8 cellular contexts compared by ENCODE assay signal in the genomic region with DNA sequence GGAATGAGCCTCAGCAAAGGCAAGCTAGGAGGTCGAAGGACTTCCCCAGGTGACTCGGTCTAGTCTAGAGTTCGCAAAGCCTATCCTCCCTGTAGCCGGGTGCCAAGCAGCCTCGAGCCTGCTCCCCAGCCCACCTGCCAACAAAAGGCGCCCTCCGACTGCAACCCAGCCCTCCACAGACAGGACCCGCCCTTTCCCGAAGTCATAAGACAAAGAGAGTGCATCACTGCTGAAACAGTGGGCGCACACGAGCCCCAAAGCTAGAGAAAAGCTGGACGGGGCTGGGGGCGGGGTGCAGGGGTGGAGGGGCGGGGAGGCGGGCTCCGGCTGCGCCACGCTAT. TPM values are rescaled to one million over a fixed set of nuclear protein-coding genes. Genes with fewer than 3 reads are reported as not detected.
A peak's percentile ranks its signal among the peaks of the same experiment; 100 is the strongest.
DNase-seq lines count a peak whose midpoint lies in the region; ATAC-seq and TF ChIP-seq lines count a peak whose summit lies in the region.
"Had no signal": no experiment of that assay in that cellular context is flagged by ENCODE, and none has a peak within 500 bp of the region (broad histone marks: within the 10 kb centered on the region; RNA-seq: fewer than 3 reads in every experiment).

No MANE protein-coding gene starts in this region.

- H3K4me1 ChIP-seq in esophagus muscularis mucosa (peaks cover 14 to 59% (median 47%) of the 10 kb centered on the region in 4 donors), mucosa of descending colon (ENCODE audit: low read depth) (no peaks in the 10 kb centered on the region), thoracic aorta (ENCODE audit: control insufficient read depth in 1 of 2, low read depth in 2 of 2) (peaks cover 15 to 34% of the 10 kb centered on the region in 2 donors)

- TF ChIP-seq CTCF in esophagus muscularis mucosa (IDR thresholded peaks at IDR 0.05) (no peak), mucosa of descending colon (IDR thresholded peaks at IDR 0.05) (no peak), thoracic aorta (IDR thresholded peaks at IDR 0.05) (no peak)

- peak overlapping the region; percentile 69 to 85 (median 72) for H3K4me3 ChIP-seq in esophagus muscularis mucosa
- no peak overlapping the region for H3K4me3 ChIP-seq in mucosa of descending colon
- H3K4me3 ChIP-seq in thoracic aorta = peak overlapping the region; percentile 74

- H3K27ac ChIP-seq in esophagus muscularis mucosa (replicated peaks in 1 of 4) = peak overlapping the region; percentile 91 to 97 (median 95)
- H3K27ac ChIP-seq in thoracic aorta = peak overlapping the region; percentile 93 to 97

- TF ChIP-seq EP300 in esophagus muscularis mucosa (IDR thresholded peaks at IDR 0.05) = no peak

- no peaks in the 10 kb centered on the region for H3K9me3 ChIP-seq in esophagus muscularis mucosa
- no peaks in the 10 kb centered on the region for H3K9me3 ChIP-seq in mucosa of descending colon
- H3K9me3 ChIP-seq in thoracic aorta = no peaks in the 10 kb centered on the region

- H3K27me3 ChIP-seq in esophagus muscularis mucosa (no peaks in the 10 kb centered on the region), thoracic aorta (replicated peaks; ENCODE audit: insufficient read depth) (no peaks in the 10 kb centered on the region)

- 34% methylated on average over 16 of the region's 18 CpGs for WGBS in esophagus muscularis mucosa

- no peak for TF ChIP-seq POLR2A in esophagus muscularis mucosa (IDR thresholded peaks at IDR 0.05; ENCODE audit: low read depth)

- peak; percentile 85 for DNase-seq in NCI-H2227 (lab: John Stamatoyannopoulos, UW; ENCODE audit: unreplicated experiment)
- no peak for DNase-seq in esophagus muscularis mucosa (ENCODE audit: extremely low spot score)
- peak in 2 of 3 donors; percentile 6 to 49 for DNase-seq in mucosa of descending colon
- no peak for DNase-seq in thoracic aorta (ENCODE audit: low spot score)
- DNase-seq in NOMO-1 treated with dmso at 0.1 percent for 144 hours (lab: John Stamatoyannopoulos, UW; ENCODE audit: unreplicated experiment) = no peak
- DNase-seq in hypothalamus (lab: John Stamatoyannopoulos, UW) = no peak

- intact Hi-C loops in esophagus muscularis mucosa (cut with DNase I) (loop anchor here (2.0 kb wide), 1 partner anchor 19 kb away; no protein-coding TSS in a partner anchor), mucosa of descending colon (cut with DNase I, micrococcal nuclease) (loop anchor here (2.0 to 10.0 kb wide), 2 partner anchors 97 to 99 kb away; no protein-coding TSS in a partner anchor)

- ATAC-seq in mucosa of descending colon (peak; percentile 15), thoracic aorta (ENCODE audit: insufficient number of reproducible peaks, low FRiP score, low read depth) (no peak), GM21447 (IDR thresholded peaks at IDR 0.05; ENCODE audit: unreplicated experiment) (no peak)

- H3K36me3 ChIP-seq in esophagus muscularis mucosa (peaks cover 0 to 6% (median 1%) of the 10 kb centered on the region in 4 donors), mucosa of descending colon (ENCODE audit: low read depth) (no peaks in the 10 kb centered on the region), thoracic aorta (peaks cover 3% of the 10 kb centered on the region)

RNA-seq across cellular contexts. Expression of a gene that starts 0.7 kb away (rescaled TPM):
- total RNA-seq in esophagus muscularis mucosa = 100 to 1,000 TPM; 227 to 697 (median 347) TPM
- total RNA-seq in mucosa of descending colon = 100 to 1,000 TPM in 2 of 3 donors, 10 to 100 TPM in 1; 35.1 to 176 (median 155) TPM
- total RNA-seq in thoracic aorta = 1,000 to 10,000 TPM; 1,117 to 1,356 TPM
- total RNA-seq: NCI-H460 had no signal

Comparison
In these comparisons a context has a peak if more than half of its experiments do, and no peak if none do; other contexts are left out.
1. DNase-seq: peak in NCI-H2227 (single experiment) and mucosa of descending colon (2 of 3); none in esophagus muscularis mucosa (single experiment), thoracic aorta (single experiment), NOMO-1 treated with dmso at 0.1 percent for 144 hours (single experiment) and hypothalamus (0 of 51).